In the genomic region with DNA sequence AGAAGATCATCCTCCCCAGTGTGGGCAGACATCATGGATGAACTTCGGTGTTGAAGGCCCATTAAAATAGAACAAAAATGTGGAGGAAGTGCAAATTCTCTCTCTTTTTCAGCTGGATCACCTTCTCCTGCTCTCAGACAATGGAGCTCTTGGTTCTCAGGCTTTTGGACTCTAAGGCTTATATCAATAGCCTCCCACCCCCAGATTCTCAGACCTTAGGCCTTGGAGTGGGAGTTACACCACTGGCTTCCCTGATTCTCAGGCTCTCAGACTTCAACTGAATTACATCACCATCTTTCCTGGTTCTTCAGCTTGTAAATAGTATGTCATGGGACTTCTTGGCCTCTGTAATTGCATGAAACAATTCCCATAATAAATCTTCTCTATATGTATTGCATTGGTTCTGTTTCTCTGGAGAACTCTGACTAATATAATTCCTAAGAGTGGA, we compare ENCODE assay signal across 21 cellular contexts. TPM values are rescaled to one million over a fixed set of nuclear protein-coding genes. Genes with fewer than 3 reads are reported as not detected.
DNase-seq lines count a peak whose midpoint lies in the region; ATAC-seq, FAIRE-seq and TF ChIP-seq lines count a peak whose summit lies in the region.
"Had no signal": no experiment of that assay in that cellular context is flagged by ENCODE, and none has a peak within 500 bp of the region (broad histone marks: within the 10 kb centered on the region; RNA-seq: fewer than 3 reads in every experiment).

No MANE protein-coding gene starts in this region.

- H3K9me3 ChIP-seq in GM23248 (ENCODE audit: low read depth) = no peaks in the 10 kb centered on the region
- no peaks in the 10 kb centered on the region for H3K9me3 ChIP-seq in K562 (replicated peaks; ENCODE audit: control insufficient read depth, insufficient read depth, low read depth, low read length)
- no peaks in the 10 kb centered on the region for H3K9me3 ChIP-seq in hepatocyte (ENCODE audit: low read depth)
- H3K9me3 ChIP-seq in transverse colon = no peaks in the 10 kb centered on the region
- no peaks in the 10 kb centered on the region for H3K9me3 ChIP-seq in testis
- H3K9me3 ChIP-seq: heart left ventricle, neutrophil, sigmoid colon, tibial artery had no signal

- in situ Hi-C loops in GM23248 (cut with MboI) (no loop called here), K562 (cut with MboI) (no loop called here), transverse colon (cut with MboI; ENCODE audit: low pct_ligation_motif_present in 1 of 4, low pct_unique_long_range_greater_than_20kb in 1 of 4, low sequenced_read_pairs in 3 of 4) (loop anchor here in 3 of 4 donors (5.0 to 10.0 kb wide), 2 partner anchors 113 to 115 kb away; no protein-coding TSS in a partner anchor)

- BruUV-seq in K562 (replicated peaks; lab: Mats Ljungman, UMichigan) = no TSS peak

- DNase-seq in GM23248 (peak; percentile 78), K562 (ENCODE audit: extremely low read depth in 1 of 4, low spot score in 3 of 4) (no peak), hepatocyte (ENCODE audit: low spot score) (peak; percentile 19), transverse colon (no peak), testis (no peak), GF-D8 (lab: John Stamatoyannopoulos, UW) (no peak)
- DNase-seq: activated CD4-positive, alpha-beta memory T cell treated with anti-CD3 and anti-CD28 coated beads, Interleukin-2, amount 10 ng/mL, durations not matched to agents 7 days and 5 days; activated T-cell treated with anti-CD3 and anti-CD28 coated beads, Interleukin-2, amount 50 U/mL, for 48 hours; central memory CD4-positive, alpha-beta T cell; DND-41; heart left ventricle; kidney; NCI-H1436 treated with DMSO at 0.1 percent for 48 hours; NK-92 treated with Interleukin-12 subunit alpha and Interleukin-12 subunit beta, amount 100 ng/mL, for 24 hours; sigmoid colon; stimulated activated CD4-positive, alpha-beta T cell treated with anti-CD3 and anti-CD28 coated beads, Interleukin-2, amount 100 ng/mL, for 48 hours; tibial artery had no signal

- H3K4me2 ChIP-seq in GM23248 (ENCODE audit: unreplicated experiment) = no peak overlapping the region
- H3K4me2 ChIP-seq in K562 (ENCODE audit: insufficient read depth, low read length) = no peak overlapping the region
- H3K4me2 ChIP-seq in hepatocyte = no peak overlapping the region

- CTCF ChIA-PET in K562 (lab: Yijun Ruan, JAX; ENCODE audit: low intra/inter-chr PET ratio) = no interaction called here

- H3K4me1 ChIP-seq in GM23248 (ENCODE audit: insufficient read depth) (peaks cover 16% of the 10 kb centered on the region), K562 (replicated peaks in 1 of 2; ENCODE audit: control insufficient read depth in 2 of 2, insufficient read depth in 2 of 2, low read length in 2 of 2) (peaks cover 2 to 30% of the 10 kb centered on the region in 2 experiments; a peak in 3 of 5 replicates), hepatocyte (ENCODE audit: insufficient read depth) (no peaks in the 10 kb centered on the region), transverse colon (peaks cover 0 to 8% (median 3%) of the 10 kb centered on the region in 4 donors), testis (no peaks in the 10 kb centered on the region)
- H3K4me1 ChIP-seq: tibial artery had no signal

- no peak for TF ChIP-seq EP300 in K562 (IDR thresholded peaks at IDR 0.05; ENCODE audit: low read length)
- no peak for TF ChIP-seq EP300 in transverse colon (IDR thresholded peaks at IDR 0.05; ENCODE audit: low read depth)

- H3K9me1 ChIP-seq in K562 (ENCODE audit: control insufficient read depth, insufficient read depth, low read length) = no peaks in the 10 kb centered on the region

- peak overlapping the region; percentile 15; the same call in 1 of the 2 replicates for H3K27ac ChIP-seq in GM23248
- no peak overlapping the region for H3K27ac ChIP-seq in K562 (ENCODE audit: extremely low read depth, low read depth, low read length)
- peak overlapping the region; percentile 55 for H3K27ac ChIP-seq in hepatocyte
- H3K27ac ChIP-seq in transverse colon = peak overlapping the region in 3 of 4 donors; percentile 23 to 58 (median 41)
- H3K27ac ChIP-seq in testis = no peak overlapping the region
- H3K27ac ChIP-seq: heart left ventricle, neutrophil, sigmoid colon, tibial artery had no signal

- TF ChIP-seq RAD21 in K562 (CRISPR knock-in tag; conservative IDR thresholded peaks at IDR 0.05 in 1 of 2, IDR thresholded peaks at IDR 0.05 in 1 of 2) = no peak

- H3F3A ChIP-seq in GM23248 (ENCODE audit: insufficient read depth) = 0 out of 2 replicates have a peak, but pooled peaks cover 5% of the 10 kb centered on the region

- H3K9ac ChIP-seq in GM23248 = no peak overlapping the region
- H3K9ac ChIP-seq in K562 (ENCODE audit: insufficient read depth in 1 of 2, low read depth in 2 of 2, low read length in 2 of 2) = no peak overlapping the region

- H2AFZ ChIP-seq in GM23248 = no peak overlapping the region
- H2AFZ ChIP-seq in K562 (ENCODE audit: low read depth, low read length) = no peak overlapping the region
- no peak overlapping the region for H2AFZ ChIP-seq in hepatocyte

- no peaks in the 10 kb centered on the region for H3K36me3 ChIP-seq in GM23248 (ENCODE audit: low read depth)
- no peaks in the 10 kb centered on the region for H3K36me3 ChIP-seq in K562 (ENCODE audit: control insufficient read depth, insufficient read depth, low read length)
- H3K36me3 ChIP-seq in hepatocyte (replicated peaks; ENCODE audit: insufficient read depth, low read depth) = no peaks in the 10 kb centered on the region
- no peaks in the 10 kb centered on the region for H3K36me3 ChIP-seq in transverse colon
- no peaks in the 10 kb centered on the region for H3K36me3 ChIP-seq in testis (ENCODE audit: low read depth, missing control alignments)
- H3K36me3 ChIP-seq: neutrophil, sigmoid colon had no signal

- TF ChIP-seq CTCF in K562 (IDR thresholded peaks at IDR 0.05 in 2 of 3, conservative IDR thresholded peaks at IDR 0.05 in 1 of 3; ENCODE audit: insufficient read depth in 2 of 3, low read depth in 1 of 3, low read length in 3 of 3) (no peak), hepatocyte (IDR thresholded peaks at IDR 0.05; ENCODE audit: poor library complexity) (no peak), transverse colon (IDR thresholded peaks at IDR 0.05) (no peak), testis (IDR thresholded peaks at IDR 0.05) (no peak)

- intact Hi-C loops in K562 (cut with micrococcal nuclease) (no loop called here), transverse colon (cut with DNase I; ENCODE audit: low total_unique reads) (no loop called here), testis (cut with DNase I; ENCODE audit: low total_unique reads) (loop anchor here (10.0 kb wide), 1 partner anchor 115 kb away; no protein-coding TSS in a partner anchor)

- no peak for FAIRE-seq in K562 (lab: Jason Lieb, UNC)
- FAIRE-seq: endometrium had no signal

- H3K79me2 ChIP-seq in GM23248 (ENCODE audit: insufficient read depth) (no peaks in the 10 kb centered on the region), K562 (ENCODE audit: control insufficient read depth, insufficient read depth, low read length) (no peaks in the 10 kb centered on the region), hepatocyte (no peaks in the 10 kb centered on the region)

- no peak for ATAC-seq in K562
- no peak for ATAC-seq in GM19395 (IDR thresholded peaks at IDR 0.05; ENCODE audit: unreplicated experiment)
- no peak for ATAC-seq in GM18868 (IDR thresholded peaks at IDR 0.05; ENCODE audit: unreplicated experiment)
- ATAC-seq: heart left ventricle had no signal

- H3K4me3 ChIP-seq in GM23248 (no peak overlapping the region), K562 (no peak overlapping the region), hepatocyte (no peak overlapping the region), transverse colon (no peak overlapping the region), testis (no peak overlapping the region)
- H3K4me3 ChIP-seq: heart left ventricle, sigmoid colon, tibial artery had no signal

- H4K20me1 ChIP-seq in GM23248 (ENCODE audit: insufficient read depth) (no peaks in the 10 kb centered on the region), K562 (replicated peaks; ENCODE audit: control insufficient read depth, insufficient read depth, low read length) (no peaks in the 10 kb centered on the region), hepatocyte (ENCODE audit: insufficient read depth, poor library complexity, severe bottlenecking) (no peaks in the 10 kb centered on the region)

- no peaks in the 10 kb centered on the region for H3K27me3 ChIP-seq in GM23248 (replicated peaks; ENCODE audit: insufficient read depth)
- no peaks in the 10 kb centered on the region for H3K27me3 ChIP-seq in K562 (ENCODE audit: control insufficient read depth in 2 of 2, insufficient read depth in 2 of 2, low read length in 2 of 2)
- H3K27me3 ChIP-seq in hepatocyte = no peaks in the 10 kb centered on the region
- H3K27me3 ChIP-seq in transverse colon = no peaks in the 10 kb centered on the region
- H3K27me3 ChIP-seq in testis = no peaks in the 10 kb centered on the region
- H3K27me3 ChIP-seq: neutrophil, sigmoid colon had no signal

- H3K9me2 ChIP-seq in GM23248 (ENCODE audit: insufficient read depth) = no peaks in the 10 kb centered on the region
- H3K9me2 ChIP-seq in hepatocyte (replicated peaks; ENCODE audit: insufficient read depth) = no peaks in the 10 kb centered on the region

- WGBS in GM23248 (ENCODE audit: low coverage in 1 of 2, low lambda C conversion rate in 2 of 2, missing lambda C conversion rate in 2 of 2), 2 experiments = 91 to 96% methylated on average over 1 of the region's 1 CpG
- 91% methylated on average over 1 of the region's 1 CpG for whole genome bisulfite sequencing in K562 (ENCODE audit: insufficient coverage, low coverage, missing lambda C conversion rate)
- 83% methylated on average over 1 of the region's 1 CpG for WGBS in hepatocyte (ENCODE audit: low lambda C conversion rate, missing lambda C conversion rate)
- 80% methylated on average over 1 of the region's 1 CpG; no CpG with 5 or more reads in 1 of the 2 donors for WGBS in transverse colon (ENCODE audit: low coverage in 1 of 2), 2 donors
- WGBS in testis, 2 donors = 38 to 55% methylated on average over 1 of the region's 1 CpG

- POLR2A ChIA-PET in K562 (lab: Yijun Ruan, JAX) = interaction anchor here (0.9 kb wide), 1 partner anchor 9 kb away, joined by 3 read pairs; no protein-coding TSS in a partner anchor

- no peak for TF ChIP-seq POLR2A in K562 (conservative IDR thresholded peaks at IDR 0.05)
- TF ChIP-seq POLR2A in transverse colon (IDR thresholded peaks at IDR 0.05) = no peak
- no peak for TF ChIP-seq POLR2A in testis (IDR thresholded peaks at IDR 0.05)

RNA-seq across cellular contexts. Expression of gene NSFL1C, which starts 36.6 kb away (rescaled TPM):
- 22.2 and 32.0 TPM in 2 replicates for total RNA-seq in GM23248 (2014; rRNA removed; shearing (Covaris generic))
- polyA plus RNA-seq in GM23248 (2016; fragmentation: Nextera tagmentation; extraction: Ambion mirVana) (84.2 and 88.7 TPM in 2 replicates), K562 (2011; rRNA removed) (20.8 and 26.5 TPM in 2 replicates), K562 (2014; fragmentation: Illumina TruSeq; extraction: Trizol) (104 and 119 TPM in 2 replicates), K562 (2014; fragmentation: Nextera tagmentation; extraction: Ambion mirVana) (10 to 100 TPM; 39.3 to 47.0 TPM), K562 (2014; rRNA removed) (53.8 and 71.3 TPM in 2 replicates), hepatocyte (92.4 and 98.8 TPM in 2 replicates), testis (ENCODE audit: insufficient read depth, low read depth, low replicate concordance) (107 TPM)
- 50.9 and 82.3 TPM in 2 replicates for total RNA-seq in K562 (2011; cell fraction: chromatin; rRNA removed; ENCODE audit: low replicate concordance)
- total RNA-seq in K562 (2011; cell fraction: nucleolus; rRNA removed) = 32.7 and 35.1 TPM in 2 replicates
- total RNA-seq in K562 (2011; cell fraction: nucleoplasm; rRNA removed) = 58.5 and 68.4 TPM in 2 replicates
- total RNA-seq in K562 (2014; rRNA removed) (69.8 and 82.5 TPM in 2 replicates), K562 (2014; rRNA removed; fragmentation: Illumina TruSeq; extraction: Trizol) (27.2 and 29.9 TPM in 2 replicates), K562 (2015; rRNA removed; fragmentation: Illumina TruSeq; extraction: Trizol) (35.4 and 36.3 TPM in 2 replicates), K562 (2021) (97.3 and 99.1 TPM in 2 replicates), hepatocyte (36.0 and 42.5 TPM in 2 replicates), transverse colon (10 to 100 TPM; 14.7 to 51.2 (median 48.8) TPM), testis (10 to 100 TPM; 61.8 to 63.9 TPM)
- polyA plus RNA-seq in K562 (2011; cell fraction: cytosol; rRNA removed) = 15.1 and 25.0 TPM in 2 replicates
- polyA plus RNA-seq in K562 (2011; cell fraction: nucleus; rRNA removed) = 91.8 and 160 TPM in 2 replicates
- polyA plus RNA-seq in K562 (2012) = 78.4 and 79.6 TPM in 2 replicates
- 26.7 and 47.1 TPM in 2 replicates for polyA minus RNA-seq in K562 (2011; rRNA and poly(A)+ RNA removed)
- polyA minus RNA-seq in K562 (2011; cell fraction: cytosol; rRNA and poly(A)+ RNA removed) = 11.0 and 17.7 TPM in 2 replicates
- 47.0 and 118 TPM in 2 replicates for polyA minus RNA-seq in K562 (2011; cell fraction: nucleus; rRNA and poly(A)+ RNA removed)

RNA-seq across cellular contexts. Expression of gene FKBP1A, which starts 37.2 kb away (rescaled TPM):
- total RNA-seq in GM23248 (2014; rRNA removed; shearing (Covaris generic)) = 150 and 162 TPM in 2 replicates
- polyA plus RNA-seq in GM23248 (2016; fragmentation: Nextera tagmentation; extraction: Ambion mirVana) (844 and 887 TPM in 2 replicates), K562 (2011; rRNA removed) (368 and 488 TPM in 2 replicates), K562 (2014; fragmentation: Illumina TruSeq; extraction: Trizol) (451 and 502 TPM in 2 replicates), K562 (2014; fragmentation: Nextera tagmentation; extraction: Ambion mirVana) (10 to 100 TPM; 63.5 to 82.4 TPM), K562 (2014; rRNA removed) (193 and 223 TPM in 2 replicates), hepatocyte (149 and 161 TPM in 2 replicates), testis (ENCODE audit: insufficient read depth, low read depth, low replicate concordance) (182 TPM)
- total RNA-seq in K562 (2011; cell fraction: chromatin; rRNA removed; ENCODE audit: low replicate concordance) = 49.2 and 57.2 TPM in 2 replicates
- 36.9 and 40.8 TPM in 2 replicates for total RNA-seq in K562 (2011; cell fraction: nucleolus; rRNA removed)
- total RNA-seq in K562 (2011; cell fraction: nucleoplasm; rRNA removed) = 62.6 and 96.7 TPM in 2 replicates
- total RNA-seq in K562 (2014; rRNA removed) (48.8 and 78.3 TPM in 2 replicates), K562 (2014; rRNA removed; fragmentation: Illumina TruSeq; extraction: Trizol) (69.9 and 73.3 TPM in 2 replicates), K562 (2015; rRNA removed; fragmentation: Illumina TruSeq; extraction: Trizol) (86.0 and 89.6 TPM in 2 replicates), K562 (2021) (176 and 177 TPM in 2 replicates), hepatocyte (99.5 and 121 TPM in 2 replicates), transverse colon (100 to 1,000 TPM; 120 to 202 (median 144) TPM), testis (100 to 1,000 TPM in 1 of 2 donors, 10 to 100 TPM in 1; 90.9 to 122 TPM)
- 363 and 764 TPM in 2 replicates for polyA plus RNA-seq in K562 (2011; cell fraction: cytosol; rRNA removed)
- polyA plus RNA-seq in K562 (2011; cell fraction: nucleus; rRNA removed) = 155 and 276 TPM in 2 replicates
- 216 and 222 TPM in 2 replicates for polyA plus RNA-seq in K562 (2012)
- 152 and 189 TPM in 2 replicates for polyA minus RNA-seq in K562 (2011; rRNA and poly(A)+ RNA removed)
- polyA minus RNA-seq in K562 (2011; cell fraction: cytosol; rRNA and poly(A)+ RNA removed) = 74.7 and 81.8 TPM in 2 replicates
- 17.6 and 53.8 TPM in 2 replicates for polyA minus RNA-seq in K562 (2011; cell fraction: nucleus; rRNA and poly(A)+ RNA removed)

Comparison
In these comparisons a context has a peak if more than half of its experiments do, and no peak if none do; other contexts are left out.
1. DNase-seq: peak in GM23248 (single experiment) and hepatocyte (single experiment); none in K562 (0 of 4), transverse colon (single experiment), testis (single experiment) and GF-D8 (single experiment).
2. H3K27ac ChIP-seq: peak in GM23248 (single experiment), hepatocyte (single experiment) and transverse colon (3 of 4); none in K562 (single experiment) and testis (0 of 2).
3. in situ Hi-C loops: an anchor here in transverse colon (5.0 to 10.0 kb wide); none called in GM23248 and K562.